Comparison of ENCODE assay signal across 18 cellular contexts in genomic region chr20:24769878-24770627, GRCh38.
DNase-seq lines count a peak whose midpoint lies in the region; ATAC-seq and TF ChIP-seq lines count a peak whose summit lies in the region.
"Had no signal": no experiment of that assay in that cellular context is flagged by ENCODE, and none has a peak within 500 bp of the region (broad histone marks: within the 10 kb centered on the region; RNA-seq: fewer than 3 reads in every experiment).

No MANE protein-coding gene starts in this region.

- H3K9ac ChIP-seq in endodermal cell (ENCODE audit: extremely low read depth, low read length, poor library complexity, severe bottlenecking) = no peak overlapping the region

- no peak for ATAC-seq in left cardiac atrium
- no peak for ATAC-seq in aorta (ENCODE audit: low FRiP score)
- no peak for ATAC-seq in GM21381 (IDR thresholded peaks at IDR 0.05; ENCODE audit: unreplicated experiment)
- ATAC-seq in HG03520 (IDR thresholded peaks at IDR 0.05; ENCODE audit: unreplicated experiment) = no peak
- ATAC-seq: A549 had no signal

- intact Hi-C loops in cardiac septum (cut with DNase I) (loop anchor here (10.0 kb wide), 1 partner anchor 265 kb away; no protein-coding TSS in a partner anchor), left cardiac atrium (cut with DNase I) (no loop called here), aorta (cut with DNase I) (loop anchor here in 1 of 2 donors (10.0 kb wide), 1 partner anchor 55 kb away; no protein-coding TSS in a partner anchor)

- H3K4me3 ChIP-seq in endodermal cell (ENCODE audit: low read length) = no peak overlapping the region
- no peak overlapping the region for H3K4me3 ChIP-seq in aorta (ENCODE audit: low read length in 2 of 2)
- H3K4me3 ChIP-seq: A549 had no signal

- H3K9me3 Mint-ChIP-seq in endodermal cell = no peaks in the 10 kb centered on the region
- peaks cover 2% of the 10 kb centered on the region for H3K9me3 Mint-ChIP-seq in osteocyte (ENCODE audit: unreplicated experiment)

- TF ChIP-seq CTCF in endodermal cell (conservative IDR thresholded peaks at IDR 0.05) (no peak), osteocyte (IDR thresholded peaks at IDR 0.05) (no peak)

- no peaks in the 10 kb centered on the region for H3K36me3 Mint-ChIP-seq in endodermal cell (ENCODE audit: low read depth)
- no peaks in the 10 kb centered on the region for H3K36me3 Mint-ChIP-seq in osteocyte (ENCODE audit: unreplicated experiment)
- H3K36me3 Mint-ChIP-seq: CD4-positive, alpha-beta memory T cell had no signal

- H3K27ac ChIP-seq in endodermal cell (ENCODE audit: low read depth, low read length) = no peak overlapping the region
- no peak overlapping the region for H3K27ac ChIP-seq in aorta (ENCODE audit: low read depth in 1 of 2, low read length in 2 of 2)
- H3K27ac ChIP-seq: A549 had no signal

- H3K4me1 ChIP-seq in endodermal cell (ENCODE audit: control insufficient read depth, insufficient read depth, low read length) = no peaks in the 10 kb centered on the region
- H3K4me1 ChIP-seq in aorta (ENCODE audit: control insufficient read depth in 1 of 2, insufficient read depth in 2 of 2, low read length in 2 of 2) = no peaks in the 10 kb centered on the region

- DNase-seq in cardiac septum (ENCODE audit: low spot score) = peak; percentile 46
- no peak for DNase-seq in left cardiac atrium
- peak; percentile 35 for DNase-seq in endodermal cell
- DNase-seq in osteocyte (ENCODE audit: extremely low spot score, unreplicated experiment) = peak; percentile 80
- peak; percentile 37 to 65 for DNase-seq in aorta
- no peak for DNase-seq in activated gamma-delta T cell (lab: John Stamatoyannopoulos, UW)
- DNase-seq: CD4-positive, alpha-beta memory T cell; GF-D8; H7; NCI-H187 treated with DMSO at 0.1 percent for 48 hours; NCI-H2171; NCI-H446 treated with DMSO at 0.1 percent for 48 hours; NCI-H774; Right ventricle myocardium superior had no signal

- H3K27ac Mint-ChIP-seq in endodermal cell (no peak overlapping the region), osteocyte (ENCODE audit: unreplicated experiment) (no peak overlapping the region)
- H3K27ac Mint-ChIP-seq: CD4-positive, alpha-beta memory T cell; IgD-negative memory B cell had no signal

- 94 to 97% methylated on average over 11 to 18 of the region's 18 CpGs for WGBS in endodermal cell (ENCODE audit: insufficient coverage in 1 of 2, insufficient read length in 1 of 2), 2 experiments
- 91 to 94% methylated on average over 18 of the region's 18 CpGs for WGBS in aorta, 2 donors

- H3K9me3 ChIP-seq in endodermal cell (ENCODE audit: control insufficient read depth, low read length) (peaks cover 2% of the 10 kb centered on the region), aorta (ENCODE audit: control insufficient read depth, low read length) (no peaks in the 10 kb centered on the region)

- H3K27me3 ChIP-seq in endodermal cell (ENCODE audit: control insufficient read depth, insufficient read depth, low read length, poor library complexity, severe bottlenecking) (no peaks in the 10 kb centered on the region), aorta (ENCODE audit: control insufficient read depth in 1 of 2, insufficient read depth in 2 of 2, low read length in 1 of 2) (no peaks in the 10 kb centered on the region)

- H3K4me1 Mint-ChIP-seq in endodermal cell = peaks cover 10% of the 10 kb centered on the region
- H3K4me1 Mint-ChIP-seq in osteocyte (ENCODE audit: unreplicated experiment) = peaks cover 13% of the 10 kb centered on the region
- H3K4me1 Mint-ChIP-seq: CD4-positive, alpha-beta memory T cell had no signal

- no peaks in the 10 kb centered on the region for H3K36me3 ChIP-seq in endodermal cell (ENCODE audit: control insufficient read depth, insufficient read depth, low read length)
- H3K36me3 ChIP-seq in aorta (ENCODE audit: control insufficient read depth in 1 of 2, insufficient read depth in 2 of 2, low read length in 1 of 2) = no peaks in the 10 kb centered on the region

- peaks cover 10% of the 10 kb centered on the region for H3K27me3 Mint-ChIP-seq in endodermal cell (ENCODE audit: insufficient read depth)
- no peaks in the 10 kb centered on the region for H3K27me3 Mint-ChIP-seq in osteocyte (ENCODE audit: unreplicated experiment)

- H3K4me3 Mint-ChIP-seq in endodermal cell = no peak overlapping the region
- no peak overlapping the region for H3K4me3 Mint-ChIP-seq in osteocyte (ENCODE audit: unreplicated experiment)
- H3K4me3 Mint-ChIP-seq: CD4-positive, alpha-beta memory T cell had no signal

Comparison
In these comparisons a context has a peak if more than half of its experiments do, and no peak if none do; other contexts are left out.
1. DNase-seq: peak in cardiac septum (single experiment), endodermal cell (single experiment), osteocyte (single experiment) and aorta (2 of 2); none in left cardiac atrium (single experiment) and activated gamma-delta T cell (single experiment).